1 cellular context compared by ENCODE assay signal in the genomic region with DNA sequence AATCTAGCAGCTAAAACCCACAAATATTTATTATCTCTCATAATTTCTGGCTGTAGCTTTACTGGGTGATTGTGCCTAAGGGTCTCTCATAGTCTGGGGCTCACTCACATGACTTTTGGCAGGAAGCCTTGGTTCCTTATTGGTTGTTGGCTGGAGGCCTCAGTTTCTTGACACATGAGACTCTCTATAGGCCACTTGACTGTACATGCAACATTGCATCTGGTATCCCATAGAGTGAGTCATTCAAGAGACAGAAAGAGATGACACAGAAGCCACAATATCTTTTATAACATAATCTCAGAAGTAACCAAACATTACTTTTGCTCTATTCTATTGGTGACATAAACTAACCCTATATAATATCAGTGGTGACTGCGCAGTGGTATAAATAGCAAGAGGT.
TF ChIP-seq lines count a peak whose summit lies in the region.

No MANE protein-coding gene starts in this region.

TF ChIP-seq in K562, 482 proteins besides CTCF, POLR2A, EP300 and RAD21:
- no peak for TF ChIP-seq E2F3 (CRISPR knock-in tag; IDR thresholded peaks at IDR 0.05)
- TF ChIP-seq ATF3 (IDR thresholded peaks at IDR 0.05), result peak; percentile 45
- TF ChIP-seq ATF3 (CRISPR knock-in tag; conservative IDR thresholded peaks at IDR 0.05), result no peak
- no peak for TF ChIP-seq SETDB1 (IDR thresholded peaks at IDR 0.05; ENCODE audit: low read length)
TF ChIP-seq in K562: peak in this region for 1.
